16 cellular contexts compared by ENCODE assay signal in genomic region chr1:204025917-204026709, GRCh38.
"Had no signal": no experiment of that assay in that cellular context is flagged by ENCODE, and none has a peak within 500 bp of the region (broad histone marks: within the 10 kb centered on the region; RNA-seq: fewer than 3 reads in every experiment).

No MANE protein-coding gene starts in this region.

- H3K4me1 ChIP-seq: gastroesophageal sphincter, heart right ventricle, pancreas, sigmoid colon, spleen had no signal

- H3K27ac ChIP-seq: gastroesophageal sphincter, heart right ventricle, pancreas, sigmoid colon, spleen, thoracic aorta had no signal

- H3K4me3 Mint-ChIP-seq: activated naive CD4-positive, alpha-beta T cell treated with anti-CD3 and anti-CD28 coated beads, Interleukin-2, amount 10 ng/mL, durations not matched to agents 7 days and 5 days; natural killer cell treated with Interleukin-12 subunit alpha and Interleukin-12 subunit beta and Interleukin-15 and Interleukin-18, amount 100 ng/mL, for 72 hours had no signal

- H3K36me3 Mint-ChIP-seq: activated naive CD4-positive, alpha-beta T cell treated with anti-CD3 and anti-CD28 coated beads, Interleukin-2, amount 10 ng/mL, durations not matched to agents 7 days and 5 days; natural killer cell treated with Interleukin-12 subunit alpha and Interleukin-12 subunit beta and Interleukin-15 and Interleukin-18, amount 100 ng/mL, for 72 hours had no signal

- H3K36me3 ChIP-seq: gastroesophageal sphincter, heart right ventricle, pancreas, sigmoid colon, spleen, thoracic aorta had no signal

- ATAC-seq: gastroesophageal sphincter; natural killer cell treated with Interleukin-12 subunit alpha and Interleukin-12 subunit beta and Interleukin-15 and Interleukin-18, amount 100 ng/mL, for 72 hours; pancreas had no signal

- H3K4me1 Mint-ChIP-seq: activated naive CD4-positive, alpha-beta T cell treated with anti-CD3 and anti-CD28 coated beads, Interleukin-2, amount 10 ng/mL, durations not matched to agents 7 days and 5 days had no signal

- H3K9me3 ChIP-seq: gastroesophageal sphincter, heart right ventricle, pancreas, sigmoid colon, spleen, thoracic aorta had no signal

- H3K9me3 Mint-ChIP-seq: activated naive CD4-positive, alpha-beta T cell treated with anti-CD3 and anti-CD28 coated beads, Interleukin-2, amount 10 ng/mL, durations not matched to agents 7 days and 5 days; activated T-helper 2 cell treated with anti-CD3 and anti-CD28 coated beads, Interferon-gamma antibody, Interleukin-2, Interleukin-4, amounts not matched to agents 10 μg/mL and 5 μg/mL and 100 μg/mL, durations not matched to agents 14 hours and 24 hours and 36 hours; natural killer cell treated with Interleukin-12 subunit alpha and Interleukin-12 subunit beta and Interleukin-15 and Interleukin-18, amount 100 ng/mL, for 72 hours had no signal

- H3K27ac Mint-ChIP-seq: activated naive CD4-positive, alpha-beta T cell treated with anti-CD3 and anti-CD28 coated beads, Interleukin-2, amount 10 ng/mL, durations not matched to agents 7 days and 5 days; activated T-helper 2 cell treated with anti-CD3 and anti-CD28 coated beads, Interferon-gamma antibody, Interleukin-2, Interleukin-4, amounts not matched to agents 10 μg/mL and 5 μg/mL and 100 μg/mL, durations not matched to agents 14 hours and 24 hours and 36 hours; natural killer cell treated with Interleukin-12 subunit alpha and Interleukin-12 subunit beta and Interleukin-15 and Interleukin-18, amount 100 ng/mL, for 72 hours had no signal

- H3K4me3 ChIP-seq: gastroesophageal sphincter, heart right ventricle, lung, pancreas, sigmoid colon, spleen, thoracic aorta had no signal

- DNase-seq: activated CD4-positive, alpha-beta T cell treated with anti-CD3 and anti-CD28 coated beads for 1 hour; activated CD4-positive, alpha-beta T cell treated with anti-CD3 and anti-CD28 coated beads, Interleukin-2, amount 50 U/mL, for 48 hours; activated naive CD4-positive, alpha-beta T cell treated with anti-CD3 and anti-CD28 coated beads, Interleukin-2, amount 10 ng/mL, durations not matched to agents 7 days and 5 days; activated T-cell treated with anti-CD3 and anti-CD28 coated beads, Interleukin-2, amount 50 U/mL, for 1 hour; dermis blood vessel endothelial cell; erythroblast; heart right ventricle; pancreas; sigmoid colon; spleen; T-helper 9 cell had no signal
